15 cellular contexts compared by ENCODE assay signal in genomic region chr2:138180691-138181386, GRCh38.
A peak's percentile ranks its signal among the peaks of the same experiment; 100 is the strongest.
DNase-seq lines count a peak whose midpoint lies in the region; ATAC-seq and TF ChIP-seq lines count a peak whose summit lies in the region.
"Had no signal": no experiment of that assay in that cellular context is flagged by ENCODE, and none has a peak within 500 bp of the region (broad histone marks: within the 10 kb centered on the region; RNA-seq: fewer than 3 reads in every experiment).

No MANE protein-coding gene starts in this region.

- H3K9me3 Mint-ChIP-seq in Calu3 (ENCODE audit: low read depth, unreplicated experiment) (no peaks in the 10 kb centered on the region), mesothelial cell of epicardium (no peaks in the 10 kb centered on the region)
- H3K9me3 Mint-ChIP-seq in activated T-cell treated with anti-CD3 and anti-CD28 coated beads, Interleukin-2, amount 50 U/mL, for 72 hours: no peaks in the 10 kb centered on the region
- H3K9me3 Mint-ChIP-seq: activated naive CD8-positive, alpha-beta T cell treated with anti-CD3 and anti-CD28 coated beads, Interleukin-2, amount 50 U/mL, for 24 hours had no signal

- BruUV-seq in Calu3 (replicated peaks; lab: Mats Ljungman, UMichigan) (no TSS peak), IMR-90 (replicated peaks; lab: Mats Ljungman, UMichigan) (no TSS peak)

- no peaks in the 10 kb centered on the region for H3K36me3 Mint-ChIP-seq in Calu3 (ENCODE audit: insufficient read depth, unreplicated experiment)
- no peaks in the 10 kb centered on the region for H3K36me3 Mint-ChIP-seq in mesothelial cell of epicardium
- no peaks in the 10 kb centered on the region for H3K36me3 Mint-ChIP-seq in activated T-cell treated with anti-CD3 and anti-CD28 coated beads, Interleukin-2, amount 50 U/mL, for 72 hours (ENCODE audit: insufficient read depth in 2 of 2)

- H4K8ac ChIP-seq in IMR-90 (ENCODE audit: low read depth in 2 of 2, low read length in 2 of 2): no peak overlapping the region

- no peak overlapping the region for H3K18ac ChIP-seq in IMR-90 (ENCODE audit: low read depth, low read length)

- no peaks in the 10 kb centered on the region for H3K36me3 ChIP-seq in IMR-90 (ENCODE audit: control insufficient read depth, insufficient read depth, low read length)
- H3K36me3 ChIP-seq in MG63: no peaks in the 10 kb centered on the region
- H3K36me3 ChIP-seq: sigmoid colon, thoracic aorta had no signal

- CTCF ChIA-PET in Calu3 (lab: Charles Lee) (interaction anchor here (0.5 kb wide), 1 partner anchor 81 kb away, joined by 3 read pairs; no protein-coding TSS in a partner anchor), IMR-90 (lab: Yijun Ruan, JAX) (no interaction called here)

- no peak overlapping the region for H2AK9ac ChIP-seq in IMR-90 (replicated peaks; ENCODE audit: low read depth, low read length, poor library complexity)

- ATAC-seq in IMR-90 (ENCODE audit: low read depth): no peak
- no peak for ATAC-seq in GM19328 (IDR thresholded peaks at IDR 0.05; ENCODE audit: unreplicated experiment)
- ATAC-seq in activated T-cell treated with anti-CD3 and anti-CD28 coated beads, Interleukin-2, amount 50 U/mL, for 72 hours (replicated peaks in 1 of 2): no peak
- ATAC-seq: activated naive CD8-positive, alpha-beta T cell treated with anti-CD3 and anti-CD28 coated beads, Interleukin-2, amount 50 U/mL, for 24 hours had no signal

- H3K9me1 ChIP-seq in IMR-90 (ENCODE audit: insufficient read depth, low read length): no peaks in the 10 kb centered on the region

- no peak overlapping the region for H3K9ac ChIP-seq in IMR-90 (ENCODE audit: low read depth, low read length)

- no peak overlapping the region for H3K14ac ChIP-seq in IMR-90 (replicated peaks; ENCODE audit: low read depth, low read length)

- in situ Hi-C loops in IMR-90 (cut with MboI; ENCODE audit: low sequenced_read_pairs): no loop called here

- no peak overlapping the region for H2BK15ac ChIP-seq in IMR-90 (ENCODE audit: low read depth, low read length)

- TF ChIP-seq RAD21 in IMR-90 (IDR thresholded peaks at IDR 0.05; ENCODE audit: low read length): peak; percentile 16; the same call in 1 of the 2 replicates

- no peak overlapping the region for H2AFZ ChIP-seq in IMR-90 (replicated peaks; ENCODE audit: low read length, poor library complexity)

- H2BK5ac ChIP-seq in IMR-90 (ENCODE audit: low read depth, low read length, poor library complexity, severe bottlenecking): no peak overlapping the region

- H3K27me3 ChIP-seq in IMR-90 (ENCODE audit: control insufficient read depth, insufficient read depth, low read length): no peaks in the 10 kb centered on the region
- H3K27me3 ChIP-seq in MG63: no peaks in the 10 kb centered on the region
- H3K27me3 ChIP-seq: sigmoid colon had no signal

- no peak overlapping the region for H4K5ac ChIP-seq in IMR-90 (ENCODE audit: low read depth, low read length)

- H3K4me2 ChIP-seq in IMR-90 (ENCODE audit: low read depth, low read length): no peak overlapping the region

- DNase-seq in Calu3 (peak; percentile 7), IMR-90 (no peak), astrocyte of the hippocampus (ENCODE audit: low read depth, low spot score) (peak; percentile 7), mesothelial cell of epicardium (ENCODE audit: low spot score in 2 of 2, unreplicated experiment in 2 of 2) (no peak), MG63 (no peak), head of caudate nucleus (no peak)
- no peak for DNase-seq in activated T-cell treated with anti-CD3 and anti-CD28 coated beads, Interleukin-2, amount 50 U/mL, for 72 hours
- DNase-seq: activated CD4-positive, alpha-beta T cell treated with anti-CD3 and anti-CD28 coated beads, Interleukin-2, amount 50 U/mL, for 4 hours; activated naive CD8-positive, alpha-beta T cell treated with anti-CD3 and anti-CD28 coated beads, Interleukin-2, amount 50 U/mL, for 24 hours; activated T-cell treated with anti-CD3 and anti-CD28 coated beads, Interleukin-2, amount 50 U/mL, for 24 hours; sigmoid colon; stimulated activated CD4-positive, alpha-beta T cell treated with anti-CD3 and anti-CD28 coated beads, Interleukin-4, amount 100 ng/mL, for 24 hours had no signal

- H3K4me3 ChIP-seq in IMR-90 (ENCODE audit: insufficient read depth, low read depth, low read length) (no peak overlapping the region), MG63 (no peak overlapping the region)
- H3K4me3 ChIP-seq: sigmoid colon, thoracic aorta had no signal

- H3K56ac ChIP-seq in IMR-90 (ENCODE audit: extremely low read depth, insufficient read depth, low read length): no peak overlapping the region

- H2BK20ac ChIP-seq in IMR-90 (ENCODE audit: low read depth, low read length): no peak overlapping the region

- intact Hi-C loops in Calu3 (cut with micrococcal nuclease; ENCODE audit: unreplicated experiment) (loop anchor here (1.0 kb wide), 1 partner anchor 193 kb away; no protein-coding TSS in a partner anchor), IMR-90 (cut with micrococcal nuclease) (no loop called here), head of caudate nucleus (cut with DNase I) (no loop called here)

- no peak overlapping the region for H3K27ac Mint-ChIP-seq in Calu3 (ENCODE audit: unreplicated experiment)
- H3K27ac Mint-ChIP-seq in mesothelial cell of epicardium: peak overlapping the region; percentile 40
- no peak overlapping the region for H3K27ac Mint-ChIP-seq in activated T-cell treated with anti-CD3 and anti-CD28 coated beads, Interleukin-2, amount 50 U/mL, for 72 hours
- H3K27ac Mint-ChIP-seq: activated naive CD8-positive, alpha-beta T cell treated with anti-CD3 and anti-CD28 coated beads, Interleukin-2, amount 50 U/mL, for 24 hours; activated T-cell treated with anti-CD3 and anti-CD28 coated beads, Interleukin-2, amount 50 U/mL, for 24 hours had no signal

- no peaks in the 10 kb centered on the region for H3K27me3 Mint-ChIP-seq in Calu3 (ENCODE audit: unreplicated experiment)
- H3K27me3 Mint-ChIP-seq in mesothelial cell of epicardium (ENCODE audit: low read depth): no peaks in the 10 kb centered on the region
- no peaks in the 10 kb centered on the region for H3K27me3 Mint-ChIP-seq in activated T-cell treated with anti-CD3 and anti-CD28 coated beads, Interleukin-2, amount 50 U/mL, for 72 hours (ENCODE audit: low read depth)
- H3K27me3 Mint-ChIP-seq: activated naive CD8-positive, alpha-beta T cell treated with anti-CD3 and anti-CD28 coated beads, Interleukin-2, amount 50 U/mL, for 24 hours; activated T-cell treated with anti-CD3 and anti-CD28 coated beads, Interleukin-2, amount 50 U/mL, for 24 hours had no signal

- TF ChIP-seq POLR2A in IMR-90 (IDR thresholded peaks at IDR 0.05; ENCODE audit: low read depth, low read length): no peak

- H3K79me1 ChIP-seq in IMR-90 (ENCODE audit: low read depth in 1 of 2, low read length in 2 of 2): no peaks in the 10 kb centered on the region

- POLR2A ChIA-PET in IMR-90 (lab: Charles Lee; ENCODE audit: unreplicated experiment): no interaction called here

- TF ChIP-seq CTCF in Calu3 (IDR thresholded peaks at IDR 0.05; ENCODE audit: unreplicated experiment) (no peak), IMR-90 (conservative IDR thresholded peaks at IDR 0.05; ENCODE audit: low read depth, low read length) (0 out of 2 replicates have a peak, but pooled peaks have one; percentile 20), mesothelial cell of epicardium (IDR thresholded peaks at IDR 0.05; ENCODE audit: unreplicated experiment) (no peak)

- no peaks in the 10 kb centered on the region for H3K9me3 ChIP-seq in IMR-90 (ENCODE audit: control insufficient read depth, insufficient read depth, low read length)
- H3K9me3 ChIP-seq in MG63: no peaks in the 10 kb centered on the region
- H3K9me3 ChIP-seq: sigmoid colon, thoracic aorta had no signal

- H3K4me1 ChIP-seq in IMR-90 (ENCODE audit: control insufficient read depth, insufficient read depth, low read length): no peaks in the 10 kb centered on the region

- H4K91ac ChIP-seq in IMR-90 (ENCODE audit: insufficient read depth, low read depth, low read length): no peak overlapping the region

- H3K23ac ChIP-seq in IMR-90 (ENCODE audit: low read depth, low read length): no peak overlapping the region

- dilution Hi-C loops in IMR-90 (cut with HindIII; ENCODE audit: low sequenced_read_pairs, unreplicated experiment): no loop called here

- peaks cover 24% of the 10 kb centered on the region for H3K4me1 Mint-ChIP-seq in Calu3 (ENCODE audit: low read depth, unreplicated experiment)
- H3K4me1 Mint-ChIP-seq in mesothelial cell of epicardium: peaks cover 41% of the 10 kb centered on the region
- H3K4me1 Mint-ChIP-seq in activated T-cell treated with anti-CD3 and anti-CD28 coated beads, Interleukin-2, amount 50 U/mL, for 72 hours (ENCODE audit: low read depth): no peaks in the 10 kb centered on the region
- H3K4me1 Mint-ChIP-seq: activated naive CD8-positive, alpha-beta T cell treated with anti-CD3 and anti-CD28 coated beads, Interleukin-2, amount 50 U/mL, for 24 hours had no signal

- H3K4me3 Mint-ChIP-seq in Calu3 (ENCODE audit: low read depth, unreplicated experiment): no peak overlapping the region
- H3K4me3 Mint-ChIP-seq in mesothelial cell of epicardium: no peak overlapping the region
- H3K4me3 Mint-ChIP-seq in activated T-cell treated with anti-CD3 and anti-CD28 coated beads, Interleukin-2, amount 50 U/mL, for 72 hours: no peak overlapping the region
- H3K4me3 Mint-ChIP-seq: activated naive CD8-positive, alpha-beta T cell treated with anti-CD3 and anti-CD28 coated beads, Interleukin-2, amount 50 U/mL, for 24 hours; activated T-cell treated with anti-CD3 and anti-CD28 coated beads, Interleukin-2, amount 50 U/mL, for 24 hours had no signal

- no peak overlapping the region for H2AK5ac ChIP-seq in IMR-90 (ENCODE audit: low read depth, low read length)

- no peak overlapping the region for H3K27ac ChIP-seq in IMR-90 (ENCODE audit: insufficient read depth, low read length)
- H3K27ac ChIP-seq: C4-2B, sigmoid colon, thoracic aorta had no signal

- no peaks in the 10 kb centered on the region for H4K20me1 ChIP-seq in IMR-90 (ENCODE audit: insufficient read depth, low read length)

- H2BK120ac ChIP-seq in IMR-90 (ENCODE audit: low read depth, low read length): no peak overlapping the region

- H3K4ac ChIP-seq in IMR-90 (ENCODE audit: low read depth, low read length): no peak overlapping the region

TF ChIP-seq in IMR-90, 13 proteins besides CTCF, POLR2A, EP300 and RAD21 (continues in another document):
- TF ChIP-seq NFE2L2 (IDR thresholded peaks at IDR 0.05; ENCODE audit: low read depth, low read length) (no peak), ELK1 (IDR thresholded peaks at IDR 0.05; ENCODE audit: borderline replicate concordance, low read depth, low read length) (no peak), FOS (IDR thresholded peaks at IDR 0.05; ENCODE audit: low read depth, low read length) (no peak), BHLHE40 (IDR thresholded peaks at IDR 0.05; ENCODE audit: low read depth, low read length) (no peak)

Comparison
In these comparisons a context has a peak if more than half of its experiments do, and no peak if none do; other contexts are left out.
1. DNase-seq: peak in Calu3 (single experiment) and astrocyte of the hippocampus (single experiment); none in IMR-90 (single experiment), mesothelial cell of epicardium (0 of 2), MG63 (single experiment), activated T-cell treated with anti-CD3 and anti-CD28 coated beads, Interleukin-2, amount 50 U/mL, for 72 hours (0 of 2) and head of caudate nucleus (0 of 42).